8 cellular contexts compared by ENCODE assay signal in the genomic region with DNA sequence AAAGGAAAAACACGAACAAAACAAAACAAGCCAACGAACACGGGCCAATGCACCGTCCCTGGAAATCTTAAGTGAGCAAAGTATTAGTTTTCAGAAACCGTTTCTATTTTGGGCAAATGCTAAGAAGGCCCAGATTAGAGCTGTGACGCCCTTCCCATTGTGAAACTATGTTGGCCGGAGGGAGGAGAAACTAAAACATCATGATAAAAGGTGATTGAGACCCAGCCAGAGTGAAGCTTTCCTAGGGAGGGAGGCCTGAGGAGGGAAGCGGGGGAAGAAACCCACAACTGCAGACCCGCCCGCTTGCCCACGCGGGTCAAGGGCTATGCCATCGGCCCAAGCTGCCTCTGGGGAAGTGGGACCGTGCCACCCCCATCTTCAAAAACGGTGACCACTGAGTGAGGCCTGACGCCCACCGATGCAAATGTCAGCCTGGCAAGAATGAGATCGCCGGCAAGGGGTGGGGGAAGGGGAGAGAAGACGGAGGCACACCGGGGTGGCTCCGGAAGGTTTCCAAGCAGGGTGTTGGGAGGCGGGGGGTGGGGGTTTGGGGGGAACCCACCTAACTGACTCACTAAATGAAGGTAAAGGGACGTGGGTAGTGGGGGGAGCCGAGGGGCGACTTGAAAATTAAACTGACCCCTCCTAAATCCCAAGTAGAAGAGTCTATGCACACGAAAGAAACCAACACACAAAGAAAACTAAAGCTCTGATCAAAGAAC.
DNase-seq lines count a peak whose midpoint lies in the region; ATAC-seq and TF ChIP-seq lines count a peak whose summit lies in the region.
"Not testable (repeated sequence)": the region's sequence is repeated elsewhere in the genome, so short reads cannot be mapped to it uniquely, and the experiment has no call there.

No MANE protein-coding gene starts in this region.

- H3K9me3 ChIP-seq in DOHH2 (ENCODE audit: control insufficient read depth, insufficient read depth, low read length); HUES64 (ENCODE audit: insufficient read depth, low read depth, low read length); breast epithelium; left lung; psoas muscle; thoracic aorta: not testable (repeated sequence)

- 5% methylated on average over 14 of the region's 27 CpGs for WGBS in HUES64
- 5 to 11% (median 9%) methylated on average over 26 to 27 of the region's 27 CpGs for WGBS in psoas muscle, 3 donors

- peak; percentile 35 for ATAC-seq in left lung
- not testable (repeated sequence) for ATAC-seq in psoas muscle; thoracic aorta (ENCODE audit: insufficient number of reproducible peaks, low FRiP score, low read depth)

- not testable (repeated sequence) for H3K9me2 ChIP-seq in DOHH2 (replicated peaks; ENCODE audit: control insufficient read depth, low read length)

- not testable (repeated sequence) for H3K79me2 ChIP-seq in DOHH2 (ENCODE audit: control insufficient read depth, low read length)

- DNase-seq in breast epithelium (ENCODE audit: low spot score in 2 of 2); psoas muscle; thoracic aorta (ENCODE audit: low spot score): not testable (repeated sequence)
- DNase-seq in fibroblast of the aortic adventitia (ENCODE audit: low read depth) (peak; percentile 89), left lung (peak in 1 of 2 donors; percentile 57)

- H3K27ac ChIP-seq in DOHH2 (ENCODE audit: low read depth, low read length) = peak overlapping the region; percentile 47
- peak overlapping the region; percentile 88 for H3K27ac ChIP-seq in HUES64 (ENCODE audit: low read depth, low read length)
- peak overlapping the region; percentile 82 to 86 for H3K27ac ChIP-seq in breast epithelium
- H3K27ac ChIP-seq in left lung, psoas muscle, thoracic aorta: not testable (repeated sequence)

- intact Hi-C loops in breast epithelium (cut with DNase I; ENCODE audit: low total_unique reads); left lung (cut with DNase I): not testable (repeated sequence)
- intact Hi-C loops in psoas muscle (cut with DNase I) = loop anchor here in 1 of 2 donors (10.0 kb wide), 1 partner anchor 1577 kb away; no protein-coding TSS in a partner anchor

- not testable (repeated sequence) for H3F3A ChIP-seq in DOHH2 (ENCODE audit: control insufficient read depth, insufficient read depth)

- peak overlapping the region; percentile 72 for H3K9ac ChIP-seq in HUES64 (ENCODE audit: low read depth, low read length)

- not testable (repeated sequence) for H4K20me1 ChIP-seq in DOHH2 (ENCODE audit: control insufficient read depth, insufficient read depth, low read depth, low read length)

- peak overlapping the region; percentile 53 for H3K4me3 ChIP-seq in DOHH2 (ENCODE audit: low read length)
- peak overlapping the region; percentile 41 for H3K4me3 ChIP-seq in HUES64 (ENCODE audit: low read length)
- peak overlapping the region; percentile 45 for H3K4me3 ChIP-seq in WI38 (ENCODE audit: low read depth, low read length)
- H3K4me3 ChIP-seq in breast epithelium = peak overlapping the region; percentile 2 to 60 (median 33)
- H3K4me3 ChIP-seq in fibroblast of the aortic adventitia (ENCODE audit: low read depth, low read length) = peak overlapping the region; percentile 28
- peak overlapping the region; percentile 11 to 20 for H3K4me3 ChIP-seq in left lung
- H3K4me3 ChIP-seq in psoas muscle = peak overlapping the region; percentile 56
- H3K4me3 ChIP-seq in thoracic aorta = peak overlapping the region; percentile 64

- peak overlapping the region; percentile 67 for H3K4me2 ChIP-seq in DOHH2 (ENCODE audit: low read length)

- H3K4me1 ChIP-seq in DOHH2 (ENCODE audit: control insufficient read depth, low read length) = peaks cover 48% of the 10 kb centered on the region
- peaks cover 21% of the 10 kb centered on the region for H3K4me1 ChIP-seq in HUES64 (ENCODE audit: insufficient read depth, low read length)
- H3K4me1 ChIP-seq in breast epithelium; left lung; psoas muscle; thoracic aorta (ENCODE audit: control insufficient read depth in 1 of 2, low read depth in 2 of 2): not testable (repeated sequence)

- not testable (repeated sequence) for H3K36me3 ChIP-seq in DOHH2 (ENCODE audit: control insufficient read depth, low read length); HUES64 (ENCODE audit: insufficient read depth, low read length); breast epithelium; left lung; psoas muscle (ENCODE audit: insufficient read depth in 1 of 2, low read depth in 1 of 2); thoracic aorta

- not testable (repeated sequence) for H3K27me3 ChIP-seq in DOHH2 (ENCODE audit: control insufficient read depth, low read length); HUES64 (ENCODE audit: insufficient read depth, low read length); breast epithelium; thoracic aorta (replicated peaks; ENCODE audit: insufficient read depth)
- peaks cover 0 to 45% of the 10 kb centered on the region in 2 donors for H3K27me3 ChIP-seq in left lung
- peaks cover 0 to 20% (median 0%) of the 10 kb centered on the region in 3 donors for H3K27me3 ChIP-seq in psoas muscle (ENCODE audit: insufficient read depth in 3 of 3, low read length in 2 of 3)

- not testable (repeated sequence) for TF ChIP-seq CTCF in DOHH2 (IDR thresholded peaks at IDR 0.05; ENCODE audit: low read depth, low read length, poor library complexity, severe bottlenecking); WI38 (IDR thresholded peaks at IDR 0.05; ENCODE audit: low read depth, low read length); breast epithelium (IDR thresholded peaks at IDR 0.05); fibroblast of the aortic adventitia (IDR thresholded peaks at IDR 0.05; ENCODE audit: insufficient read depth, low read length); left lung (IDR thresholded peaks at IDR 0.05); psoas muscle (IDR thresholded peaks at IDR 0.05); thoracic aorta (IDR thresholded peaks at IDR 0.05)

- TF ChIP-seq POLR2A in breast epithelium (IDR thresholded peaks at IDR 0.05) = not testable (repeated sequence)
